In the genomic region with DNA sequence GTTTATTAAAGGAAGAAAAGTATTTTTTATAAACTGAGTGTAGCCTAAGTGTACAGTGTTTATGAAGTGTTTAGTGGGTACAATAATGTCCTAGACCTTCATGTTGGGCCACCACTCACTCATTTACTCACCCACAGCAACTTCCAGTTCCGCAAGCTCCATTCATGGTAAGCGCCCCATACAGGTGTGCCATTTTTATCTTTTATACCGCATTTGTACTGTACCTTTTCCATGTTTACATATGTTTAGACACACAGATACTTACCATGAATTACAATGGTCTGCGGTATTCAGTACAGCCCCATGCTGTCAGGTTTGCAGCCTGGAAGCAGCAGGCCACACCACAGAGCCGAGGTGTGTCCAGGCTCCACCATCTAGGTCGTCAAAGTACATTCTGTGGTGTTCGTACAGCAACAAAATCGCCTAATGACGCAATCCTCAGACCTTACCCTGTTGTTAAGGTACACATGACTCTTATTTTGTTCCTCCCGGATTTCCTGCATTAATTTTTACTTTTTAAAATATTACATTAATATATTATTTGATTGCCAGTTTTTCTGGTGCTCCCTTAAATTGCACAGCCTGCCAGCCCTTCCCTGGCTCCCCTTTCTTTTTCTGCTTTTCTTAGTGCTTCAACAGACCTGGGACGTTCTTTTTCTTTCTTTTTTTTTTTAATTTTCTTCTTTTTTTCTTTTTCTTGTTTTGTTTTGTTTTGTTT, we compare ENCODE assay signal across 6 cellular contexts. TPM values are rescaled to one million over a fixed set of nuclear protein-coding genes. Genes with fewer than 3 reads are reported as not detected.
A peak's percentile ranks its signal among the peaks of the same experiment; 100 is the strongest.
DNase-seq lines count a peak whose midpoint lies in the region; ATAC-seq and TF ChIP-seq lines count a peak whose summit lies in the region.

No MANE protein-coding gene starts in this region.

- H3K9ac ChIP-seq in muscle layer of colon (ENCODE audit: low read length), result peak overlapping the region; percentile 6

- H3K36me3 ChIP-seq in KOPT-K1 (ENCODE audit: insufficient read depth, low read length), result peaks cover 31% of the 10 kb centered on the region
- peaks cover 9 to 12% of the 10 kb centered on the region in 2 donors for H3K36me3 ChIP-seq in ascending aorta
- peaks cover 14% of the 10 kb centered on the region for H3K36me3 ChIP-seq in muscle layer of colon (ENCODE audit: insufficient read depth, low read length)

- intact Hi-C loops in ascending aorta (cut with DNase I), result loop anchor here (2.0 to 5.0 kb wide), 2 partner anchors 80 to 185 kb away; partner anchors contain the start of gene AGK

- DNase-seq in AG10803 (ENCODE audit: low read depth) (peak; percentile 12), ascending aorta (ENCODE audit: low spot score in 2 of 2) (no peak), D341Med (ENCODE audit: low spot score) (no peak)

- H3K27me3 ChIP-seq in ascending aorta (no peaks in the 10 kb centered on the region), muscle layer of colon (ENCODE audit: control insufficient read depth in 1 of 2, insufficient read depth in 2 of 2, low read length in 2 of 2) (no peaks in the 10 kb centered on the region)

- TF ChIP-seq CTCF in AG10803 (conservative IDR thresholded peaks at IDR 0.05; ENCODE audit: low read length) (no peak), ascending aorta (IDR thresholded peaks at IDR 0.05) (no peak)

- no peak for ATAC-seq in GM19351 (IDR thresholded peaks at IDR 0.05; ENCODE audit: unreplicated experiment)

- no peaks in the 10 kb centered on the region for H3K9me3 ChIP-seq in KOPT-K1 (ENCODE audit: insufficient read depth, low read length, poor library complexity, severe bottlenecking)
- no peaks in the 10 kb centered on the region for H3K9me3 ChIP-seq in ascending aorta
- no peaks in the 10 kb centered on the region for H3K9me3 ChIP-seq in muscle layer of colon (ENCODE audit: low read length)

- H3K4me1 ChIP-seq in ascending aorta (peaks cover 2 to 10% of the 10 kb centered on the region in 2 donors), muscle layer of colon (ENCODE audit: insufficient read depth, low read length) (peaks cover 21% of the 10 kb centered on the region)

- H3K27ac ChIP-seq in KOPT-K1 (ENCODE audit: low read depth, low read length, poor library complexity, severe bottlenecking), result peak overlapping the region; percentile 72
- H3K27ac ChIP-seq in ascending aorta, result peak overlapping the region; percentile 70 to 81
- H3K27ac ChIP-seq in muscle layer of colon (ENCODE audit: low read depth, low read length), result peak overlapping the region; percentile 91

- peak overlapping the region; percentile 95 for H3K4me3 ChIP-seq in AG10803 (ENCODE audit: low read length)
- peak overlapping the region; percentile 70 to 73 for H3K4me3 ChIP-seq in ascending aorta
- peak overlapping the region; percentile 81 to 95 for H3K4me3 ChIP-seq in muscle layer of colon (ENCODE audit: low read depth in 1 of 2, low read length in 2 of 2)

RNA-seq across cellular contexts. Expression of gene SSBP1, which starts 0.9 kb away (rescaled TPM):
- 19.2 TPM for total RNA-seq in ascending aorta

RNA-seq across cellular contexts. Expression of gene TAS2R3, which starts 26.6 kb away (rescaled TPM):
- 6.6 TPM for total RNA-seq in ascending aorta

RNA-seq across cellular contexts. Expression of gene WEE2, which starts 29.1 kb away (rescaled TPM):
- not detected for total RNA-seq in ascending aorta

RNA-seq across cellular contexts. Expression of gene DENND11, which starts 35.3 kb away (rescaled TPM):
- total RNA-seq in ascending aorta, result 10.4 TPM

RNA-seq across cellular contexts. Expression of gene TAS2R4, which starts 39.2 kb away (rescaled TPM):
- total RNA-seq in ascending aorta, result not detected
